ENCODE assay signal across 8 cellular contexts in the genomic region with DNA sequence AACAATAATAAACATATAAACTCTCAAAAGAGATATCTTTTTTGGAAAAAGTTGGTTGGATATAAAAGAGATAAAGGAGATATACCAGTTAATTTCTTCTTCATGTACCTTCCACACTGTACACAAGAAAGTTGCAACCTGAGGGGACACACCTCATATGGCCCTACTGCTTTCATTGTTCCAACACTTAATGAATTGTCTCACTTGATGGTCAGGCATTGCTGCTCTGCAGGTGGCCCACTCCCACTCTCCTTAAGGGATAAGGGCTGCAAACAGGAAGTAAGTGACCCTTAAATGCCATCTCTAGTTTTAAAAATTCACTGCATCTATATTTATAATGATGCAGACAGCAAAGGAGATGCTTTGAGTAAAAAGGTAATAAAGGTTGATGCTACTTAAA.
"Had no signal": no experiment of that assay in that cellular context is flagged by ENCODE, and none has a peak within 500 bp of the region (broad histone marks: within the 10 kb centered on the region; RNA-seq: fewer than 3 reads in every experiment).

No MANE protein-coding gene starts in this region.

- DNase-seq: H7, HFFc6, KBM-7 had no signal

- H3K4me3 ChIP-seq: GM23338, HAP-1 had no signal

- FAIRE-seq: HepG2 had no signal

- H3K36me3 ChIP-seq: HAP-1 had no signal

- H3K4me2 ChIP-seq: GM23338 had no signal

- H3K27ac ChIP-seq: HL-60 had no signal

- ATAC-seq: GM23338, HCT116, HepG2 had no signal

- H3K9me3 ChIP-seq: HAP-1 had no signal

- H2AFZ ChIP-seq: GM23338 had no signal
